ENCODE assay signal across 25 cellular contexts in genomic region chr3:138899592-138899991, GRCh38. TPM values are rescaled to one million over a fixed set of nuclear protein-coding genes. Genes with fewer than 3 reads are reported as not detected.
"Had no signal": no experiment of that assay in that cellular context is flagged by ENCODE, and none has a peak within 500 bp of the region (broad histone marks: within the 10 kb centered on the region; RNA-seq: fewer than 3 reads in every experiment).

No MANE protein-coding gene starts in this region.

- H3K27me3 ChIP-seq: cardiac muscle cell, colonic mucosa, pancreas, spleen, transverse colon had no signal

- H3K36me3 Mint-ChIP-seq: activated naive CD4-positive, alpha-beta T cell treated with anti-CD3 and anti-CD28 coated beads, Interleukin-2, amount 50 U/mL, for 24 hours; brain had no signal

- H3K9me3 Mint-ChIP-seq: activated CD4-positive, alpha-beta memory T cell treated with anti-CD3 and anti-CD28 coated beads, Interleukin-2, amount 10 ng/mL, durations not matched to agents 7 days and 5 days; activated CD4-positive, alpha-beta T cell treated with anti-CD3 and anti-CD28 coated beads, Interleukin-2, amount 10 ng/mL, durations not matched to agents 7 days and 5 days; activated naive CD4-positive, alpha-beta T cell treated with anti-CD3 and anti-CD28 coated beads, Interleukin-2, amount 50 U/mL, for 24 hours; activated naive CD8-positive, alpha-beta T cell treated with anti-CD3 and anti-CD28 coated beads, Interleukin-2, amount 50 U/mL, for 24 hours; activated T-cell treated with anti-CD3 and anti-CD28 coated beads, Interleukin-2, amount 50 U/mL, for 4 hours; activated T-helper 17 cell treated with anti-CD3 and anti-CD28 coated beads, Interleukin-2, amount 50 U/mL, for 72 hours; brain; nephron progenitor cell had no signal

- DNase-seq: activated CD4-positive, alpha-beta memory T cell treated with anti-CD3 and anti-CD28 coated beads, Interleukin-2, amount 10 ng/mL, durations not matched to agents 7 days and 5 days; activated CD4-positive, alpha-beta T cell treated with anti-CD3 and anti-CD28 coated beads, Interleukin-2, amount 10 ng/mL, durations not matched to agents 7 days and 5 days; activated CD4-positive, CD25-positive, alpha-beta regulatory T cell treated with anti-CD3 and anti-CD28 coated beads, Interleukin-2, amount 50 U/mL, for 72 hours; activated naive CD8-positive, alpha-beta T cell treated with anti-CD3 and anti-CD28 coated beads, Interleukin-2, amount 50 U/mL, for 24 hours; activated T-cell treated with anti-CD3 and anti-CD28 coated beads, Interleukin-2, amount 50 U/mL, for 4 hours; cerebellar nuclear complex; colonic mucosa; effector CD8-positive, alpha-beta T cell; left ventricle myocardium superior; mammary epithelial cell; nephron progenitor cell; pancreas; psoas muscle; right cardiac atrium; spleen; stimulated activated naive CD4-positive, alpha-beta T cell; T-helper 2 cell; transverse colon had no signal

- H3K4me3 Mint-ChIP-seq: activated CD4-positive, alpha-beta memory T cell treated with anti-CD3 and anti-CD28 coated beads, Interleukin-2, amount 10 ng/mL, durations not matched to agents 7 days and 5 days; activated CD4-positive, alpha-beta T cell treated with anti-CD3 and anti-CD28 coated beads, Interleukin-2, amount 10 ng/mL, durations not matched to agents 7 days and 5 days; activated naive CD4-positive, alpha-beta T cell treated with anti-CD3 and anti-CD28 coated beads, Interleukin-2, amount 50 U/mL, for 24 hours; activated naive CD8-positive, alpha-beta T cell treated with anti-CD3 and anti-CD28 coated beads, Interleukin-2, amount 50 U/mL, for 24 hours; activated T-cell treated with anti-CD3 and anti-CD28 coated beads, Interleukin-2, amount 50 U/mL, for 4 hours; activated T-helper 17 cell treated with anti-CD3 and anti-CD28 coated beads, Interleukin-2, amount 50 U/mL, for 72 hours; brain; nephron progenitor cell had no signal

- H3K36me3 ChIP-seq: cardiac muscle cell, colonic mucosa, pancreas, spleen, transverse colon had no signal

- H3K27ac ChIP-seq: cardiac muscle cell, colonic mucosa, epithelial cell of prostate, pancreas, psoas muscle, spleen had no signal

- H3K4me1 Mint-ChIP-seq: activated CD4-positive, alpha-beta memory T cell treated with anti-CD3 and anti-CD28 coated beads, Interleukin-2, amount 10 ng/mL, durations not matched to agents 7 days and 5 days; activated CD4-positive, alpha-beta T cell treated with anti-CD3 and anti-CD28 coated beads, Interleukin-2, amount 10 ng/mL, durations not matched to agents 7 days and 5 days; activated naive CD4-positive, alpha-beta T cell treated with anti-CD3 and anti-CD28 coated beads, Interleukin-2, amount 50 U/mL, for 24 hours; activated naive CD8-positive, alpha-beta T cell treated with anti-CD3 and anti-CD28 coated beads, Interleukin-2, amount 50 U/mL, for 24 hours; activated T-helper 17 cell treated with anti-CD3 and anti-CD28 coated beads, Interleukin-2, amount 50 U/mL, for 72 hours; nephron progenitor cell had no signal

- H3K9me3 ChIP-seq: colonic mucosa, pancreas, psoas muscle, spleen, transverse colon had no signal

- H3K4me3 ChIP-seq: cardiac muscle cell, colonic mucosa, pancreas, psoas muscle, spleen, transverse colon had no signal

- H3K4me1 ChIP-seq: colonic mucosa had no signal

- ATAC-seq: activated naive CD8-positive, alpha-beta T cell treated with anti-CD3 and anti-CD28 coated beads, Interleukin-2, amount 50 U/mL, for 24 hours; activated T-cell treated with anti-CD3 and anti-CD28 coated beads, Interleukin-2, amount 50 U/mL, for 4 hours; activated T-helper 17 cell treated with anti-CD3 and anti-CD28 coated beads, Interleukin-2, amount 50 U/mL, for 72 hours; left ventricle myocardium superior; psoas muscle; right cardiac atrium had no signal

- H3K27ac Mint-ChIP-seq: activated CD4-positive, alpha-beta memory T cell treated with anti-CD3 and anti-CD28 coated beads, Interleukin-2, amount 10 ng/mL, durations not matched to agents 7 days and 5 days; activated CD4-positive, alpha-beta T cell treated with anti-CD3 and anti-CD28 coated beads, Interleukin-2, amount 10 ng/mL, durations not matched to agents 7 days and 5 days; activated naive CD4-positive, alpha-beta T cell treated with anti-CD3 and anti-CD28 coated beads, Interleukin-2, amount 50 U/mL, for 24 hours; activated naive CD8-positive, alpha-beta T cell treated with anti-CD3 and anti-CD28 coated beads, Interleukin-2, amount 50 U/mL, for 24 hours; activated T-helper 17 cell treated with anti-CD3 and anti-CD28 coated beads, Interleukin-2, amount 50 U/mL, for 72 hours; nephron progenitor cell had no signal

- H3K27me3 Mint-ChIP-seq: activated T-helper 17 cell treated with anti-CD3 and anti-CD28 coated beads, Interleukin-2, amount 50 U/mL, for 72 hours had no signal

RNA-seq across cellular contexts. Expression of gene FOXL2, which starts 47.3 kb away (rescaled TPM):
- total RNA-seq: activated CD4-positive, alpha-beta memory T cell treated with anti-CD3 and anti-CD28 coated beads, Interleukin-2, amount 10 ng/mL, durations not matched to agents 7 days and 5 days; activated CD4-positive, alpha-beta T cell treated with anti-CD3 and anti-CD28 coated beads, Interleukin-2, amount 10 ng/mL, durations not matched to agents 7 days and 5 days; activated T-helper 17 cell treated with anti-CD3 and anti-CD28 coated beads, Interleukin-2, amount 50 U/mL, for 72 hours; cardiac muscle cell; left ventricle myocardium superior; right cardiac atrium; spleen; temporal lobe; transverse colon; urinary bladder had no signal

RNA-seq across cellular contexts. Expression of gene FOXL2NB, which starts 47.4 kb away (rescaled TPM):
- total RNA-seq: activated CD4-positive, alpha-beta memory T cell treated with anti-CD3 and anti-CD28 coated beads, Interleukin-2, amount 10 ng/mL, durations not matched to agents 7 days and 5 days; activated CD4-positive, alpha-beta T cell treated with anti-CD3 and anti-CD28 coated beads, Interleukin-2, amount 10 ng/mL, durations not matched to agents 7 days and 5 days; activated T-cell treated with anti-CD3 and anti-CD28 coated beads, Interleukin-2, amount 50 U/mL, for 4 hours; activated T-helper 17 cell treated with anti-CD3 and anti-CD28 coated beads, Interleukin-2, amount 50 U/mL, for 72 hours; cardiac muscle cell; colonic mucosa; left ventricle myocardium superior; right cardiac atrium; spleen; transverse colon; urinary bladder had no signal
